Comparison of ENCODE assay signal across 11 cellular contexts in genomic region chr13:33312150-33312908, GRCh38. TPM values are rescaled to one million over a fixed set of nuclear protein-coding genes. Genes with fewer than 3 reads are reported as not detected.
DNase-seq lines count a peak whose midpoint lies in the region; ATAC-seq and TF ChIP-seq lines count a peak whose summit lies in the region.
"Had no signal": no experiment of that assay in that cellular context is flagged by ENCODE, and none has a peak within 500 bp of the region (broad histone marks: within the 10 kb centered on the region; RNA-seq: fewer than 3 reads in every experiment).

No MANE protein-coding gene starts in this region.

- H3K27ac Mint-ChIP-seq in Caco-2 (ENCODE audit: unreplicated experiment), result no peak overlapping the region

- H3K27ac ChIP-seq in RWPE2 (ENCODE audit: poor library complexity, severe bottlenecking) (no peak overlapping the region), osteoblast (ENCODE audit: low read depth, low read length) (no peak overlapping the region)

- TF ChIP-seq CTCF in Caco-2 (IDR thresholded peaks at IDR 0.05; ENCODE audit: insufficient read depth in 1 of 2, low read depth in 1 of 2, low read length in 1 of 2, severe bottlenecking in 1 of 2, unreplicated experiment in 1 of 2) (peak; percentile 21 to 44), RWPE2 (IDR thresholded peaks at IDR 0.05; ENCODE audit: poor library complexity, severe bottlenecking) (peak; percentile 27), fibroblast of pulmonary artery (IDR thresholded peaks at IDR 0.05; ENCODE audit: low read length, missing control alignments) (peak; percentile 19), osteoblast (IDR thresholded peaks at IDR 0.05; ENCODE audit: extremely low read depth, low read depth, low read length) (peak; percentile 42), lower leg skin (IDR thresholded peaks at IDR 0.05) (no peak)

- no peaks in the 10 kb centered on the region for H3K36me3 ChIP-seq in Caco-2 (ENCODE audit: control insufficient read depth, insufficient read depth, low read length)
- H3K36me3 ChIP-seq in RWPE2 (ENCODE audit: low read depth), result no peaks in the 10 kb centered on the region
- H3K36me3 ChIP-seq in osteoblast (ENCODE audit: insufficient read depth, low read length), result no peaks in the 10 kb centered on the region

- POLR2A ChIA-PET in Caco-2 (lab: Charles Lee), result no interaction called here

- H3K9me3 ChIP-seq in Caco-2 (no peaks in the 10 kb centered on the region), RWPE2 (ENCODE audit: severe bottlenecking) (no peaks in the 10 kb centered on the region), osteoblast (ENCODE audit: low read depth, low read length) (no peaks in the 10 kb centered on the region)

- DNase-seq in Caco-2 (peak in 1 of 2 experiments; percentile 31), RWPE2 (ENCODE audit: low spot score) (no peak), fibroblast of pulmonary artery (ENCODE audit: low read depth) (peak; percentile 32), osteoblast (ENCODE audit: insufficient read length, low spot score, missing footprints) (no peak), erythroblast (lab: John Stamatoyannopoulos, UW) (no peak), lower leg skin (ENCODE audit: low spot score in 2 of 2) (no peak), NCI-H524 treated with DMSO at 0.1 percent for 48 hours (lab: John Stamatoyannopoulos, UW) (no peak)
- DNase-seq in activated naive CD4-positive, alpha-beta T cell treated with Interleukin-2 at 50 U/mL for 16 hours, result no peak
- DNase-seq: DMS79; NCI-H2107; stimulated activated CD4-positive, alpha-beta T cell treated with anti-CD3 and anti-CD28 coated beads, Interleukin-15, amount 100 ng/mL, for 24 hours had no signal

- no peaks in the 10 kb centered on the region for H3K4me1 ChIP-seq in Caco-2
- H3K4me1 ChIP-seq in RWPE2 (ENCODE audit: insufficient read depth, poor library complexity, severe bottlenecking), result peaks cover 10% of the 10 kb centered on the region
- no peaks in the 10 kb centered on the region for H3K4me1 ChIP-seq in osteoblast (ENCODE audit: insufficient read depth, low read length)

- peaks cover 4% of the 10 kb centered on the region for H3K9me3 Mint-ChIP-seq in Caco-2 (ENCODE audit: unreplicated experiment)

- peak overlapping the region; percentile 16 for H3K4me2 ChIP-seq in osteoblast (ENCODE audit: insufficient read depth, low read length)

- TF ChIP-seq POLR2A in erythroblast (IDR thresholded peaks at IDR 0.05; ENCODE audit: low read length) (no peak), lower leg skin (IDR thresholded peaks at IDR 0.05) (no peak)

- no peaks in the 10 kb centered on the region for H3K4me1 Mint-ChIP-seq in Caco-2 (ENCODE audit: low read depth, unreplicated experiment)

- CTCF ChIA-PET in Caco-2 (lab: Charles Lee), result no interaction called here

- BruUV-seq in Caco-2 (replicated peaks; lab: Mats Ljungman, UMichigan), result no TSS peak

- no peak overlapping the region for H3K4me3 Mint-ChIP-seq in Caco-2 (ENCODE audit: unreplicated experiment)

- H2AFZ ChIP-seq in osteoblast (ENCODE audit: low read length), result peak overlapping the region; percentile 23

- peaks cover 8% of the 10 kb centered on the region for H3K79me2 ChIP-seq in osteoblast (ENCODE audit: insufficient read depth, low read length)

- H3K27me3 ChIP-seq in Caco-2 (replicated peaks; ENCODE audit: control insufficient read depth, insufficient read depth, low read length), result no peaks in the 10 kb centered on the region
- H3K27me3 ChIP-seq in RWPE2 (ENCODE audit: insufficient read depth, poor library complexity, severe bottlenecking), result no peaks in the 10 kb centered on the region
- no peaks in the 10 kb centered on the region for H3K27me3 ChIP-seq in osteoblast (ENCODE audit: insufficient read depth, low read length)

- H4K20me1 ChIP-seq in osteoblast (ENCODE audit: insufficient read depth, low read length), result no peaks in the 10 kb centered on the region

- H3K36me3 Mint-ChIP-seq in Caco-2 (ENCODE audit: insufficient read depth, unreplicated experiment), result no peaks in the 10 kb centered on the region

- intact Hi-C loops in Caco-2 (cut with micrococcal nuclease; ENCODE audit: unreplicated experiment), result loop anchor here (1.0 kb wide), 1 partner anchor 84 kb away; no protein-coding TSS in a partner anchor
- intact Hi-C loops in lower leg skin (cut with DNase I; ENCODE audit: low total_unique reads), result no loop called here

- ATAC-seq in RWPE2 (ENCODE audit: low read depth), result no peak

- WGBS in lower leg skin, 2 donors, result 33 to 36% methylated on average over 5 of the region's 5 CpGs

- no peaks in the 10 kb centered on the region for H3K27me3 Mint-ChIP-seq in Caco-2 (ENCODE audit: insufficient read depth, unreplicated experiment)

- H3K4me3 ChIP-seq in Caco-2 (ENCODE audit: low read depth, low read length) (no peak overlapping the region), RWPE2 (ENCODE audit: severe bottlenecking) (no peak overlapping the region), fibroblast of pulmonary artery (replicated peaks; ENCODE audit: low read depth, low read length) (no peak overlapping the region), osteoblast (ENCODE audit: insufficient read depth, low read length) (no peak overlapping the region), lower leg skin (ENCODE audit: low read depth, poor library complexity, severe bottlenecking) (no peak overlapping the region)

RNA-seq across cellular contexts. Expression of gene STARD13, which starts 26.8 kb away (rescaled TPM):
- total RNA-seq in Caco-2 (2022), result 9.1 and 12.9 TPM in 2 replicates
- 28.2 and 28.3 TPM in 2 replicates for total RNA-seq in osteoblast
- 10 to 100 TPM; 15.7 to 22.5 (median 19.6) TPM for total RNA-seq in lower leg skin

Comparison
In these comparisons a context has a peak if more than half of its experiments do, and no peak if none do; other contexts are left out.
1. CTCF ChIP-seq: peak in Caco-2 (2 of 2), RWPE2 (single experiment), fibroblast of pulmonary artery (single experiment) and osteoblast (single experiment); none in lower leg skin (0 of 3).